ENCODE assay signal across 29 cellular contexts in the genomic region with DNA sequence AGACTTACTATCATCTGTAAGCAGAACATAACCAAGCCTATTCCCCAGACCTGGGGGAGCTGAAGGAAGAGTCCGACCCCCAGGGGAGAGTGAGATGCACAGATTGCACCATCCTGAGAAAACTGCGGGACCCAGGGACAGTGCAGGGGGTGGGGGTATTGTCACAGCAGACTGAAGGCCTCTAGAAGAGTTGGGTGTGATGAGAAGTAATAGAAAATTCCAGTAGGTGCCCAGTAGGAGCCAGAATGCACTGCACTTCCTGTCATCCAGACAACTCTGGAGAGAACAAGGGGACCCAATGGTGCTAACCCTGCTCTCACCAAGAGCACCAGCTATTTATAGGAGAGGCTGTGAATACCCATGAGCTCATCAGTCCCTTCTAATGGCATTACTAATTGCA.
"Had no signal": no experiment of that assay in that cellular context is flagged by ENCODE, and none has a peak within 500 bp of the region (broad histone marks: within the 10 kb centered on the region; RNA-seq: fewer than 3 reads in every experiment).

No MANE protein-coding gene starts in this region.

- H3K27me3 ChIP-seq: left lung, pancreas, spleen, suprapubic skin, tibial artery had no signal

- H3K27me3 Mint-ChIP-seq: stimulated activated naive CD8-positive, alpha-beta T cell treated with anti-CD3 and anti-CD28 coated beads, Interleukin-15, Interleukin-2, amounts not matched to agents 100 ng/mL and 50 ng/mL, for 24 hours had no signal

- H3K9me3 ChIP-seq: lower lobe of right lung, mucosa of descending colon, pancreas, prostate gland had no signal

- H3K27ac ChIP-seq: left lung, lower lobe of right lung, pancreas, prostate gland, spleen, suprapubic skin, thoracic aorta, tibial artery had no signal

- H3K4me3 Mint-ChIP-seq: naive thymus-derived CD4-positive, alpha-beta T cell; nephron; neural crest cell; stimulated activated effector memory CD8-positive, alpha-beta T cell treated with anti-CD3 and anti-CD28 coated beads, Interleukin-12 subunit alpha, Interleukin-12 subunit beta, amount 100 ng/mL, for 72 hours; stimulated activated naive CD8-positive, alpha-beta T cell treated with anti-CD3 and anti-CD28 coated beads, Interleukin-15, Interleukin-2, amounts not matched to agents 100 ng/mL and 50 ng/mL, for 24 hours had no signal

- H3K27ac Mint-ChIP-seq: naive thymus-derived CD4-positive, alpha-beta T cell; nephron; stimulated activated effector memory CD8-positive, alpha-beta T cell treated with anti-CD3 and anti-CD28 coated beads, Interleukin-12 subunit alpha, Interleukin-12 subunit beta, amount 100 ng/mL, for 72 hours; stimulated activated naive CD8-positive, alpha-beta T cell treated with anti-CD3 and anti-CD28 coated beads, Interleukin-15, Interleukin-2, amounts not matched to agents 100 ng/mL and 50 ng/mL, for 24 hours had no signal

- H3K4me1 ChIP-seq: lower lobe of right lung, pancreas, prostate gland, suprapubic skin, tibial artery had no signal

- H3K4me1 Mint-ChIP-seq: nephron, neural crest cell had no signal

- H3K36me3 ChIP-seq: left lung, lower lobe of right lung, pancreas, prostate gland, spleen, suprapubic skin, thoracic aorta, tibial artery had no signal

- H3K36me3 Mint-ChIP-seq: stimulated activated effector memory CD8-positive, alpha-beta T cell treated with anti-CD3 and anti-CD28 coated beads, Interleukin-12 subunit alpha, Interleukin-12 subunit beta, amount 100 ng/mL, for 72 hours had no signal

- DNase-seq: head of caudate nucleus; hippocampal formation; kidney; left colon; left lung; lower lobe of right lung; mesendoderm; midbrain; mucosa of descending colon; naive thymus-derived CD4-positive, alpha-beta T cell; nucleus accumbens; pancreas; posterior cingulate gyrus; retina; right cardiac atrium; small intestine; spleen; stimulated activated CD4-positive, alpha-beta T cell treated with anti-CD3 and anti-CD28 coated beads, Interleukin-4, amount 100 ng/mL, for 24 hours; stimulated activated naive CD4-positive, alpha-beta T cell; tibial artery; trophoblast cell had no signal

- H3K4me3 ChIP-seq: left lung, lower lobe of right lung, mucosa of descending colon, pancreas, prostate gland, spleen, suprapubic skin, thoracic aorta, tibial artery had no signal

- ATAC-seq: left colon; left lung; lower lobe of right lung; mucosa of descending colon; naive thymus-derived CD4-positive, alpha-beta T cell; pancreas; right cardiac atrium; sciatic nerve; stimulated activated effector memory CD8-positive, alpha-beta T cell treated with anti-CD3 and anti-CD28 coated beads, Interleukin-12 subunit alpha, Interleukin-12 subunit beta, amount 100 ng/mL, for 72 hours had no signal
